ENCODE assay signal across 6 cellular contexts in genomic region chr12:130615906-130616305, GRCh38.
"Had no signal": no experiment of that assay in that cellular context is flagged by ENCODE, and none has a peak within 500 bp of the region (broad histone marks: within the 10 kb centered on the region; RNA-seq: fewer than 3 reads in every experiment).

No MANE protein-coding gene starts in this region.

- H3K36me3 Mint-ChIP-seq: IgD-negative memory B cell had no signal

- H3K27ac ChIP-seq: HL-60 had no signal

- ATAC-seq: GM23338, HepG2 had no signal

- H3K4me1 Mint-ChIP-seq: GM23338 had no signal

- H3K9me3 Mint-ChIP-seq: IgD-negative memory B cell had no signal

- H3K27ac Mint-ChIP-seq: GM23338, H9, IgD-negative memory B cell had no signal

- H3K4me3 ChIP-seq: GM23338 had no signal

- DNase-seq: H9, HCEC 1CT had no signal

- H3K4me3 Mint-ChIP-seq: GM23338, H9, IgD-negative memory B cell had no signal
